In the genomic region with DNA sequence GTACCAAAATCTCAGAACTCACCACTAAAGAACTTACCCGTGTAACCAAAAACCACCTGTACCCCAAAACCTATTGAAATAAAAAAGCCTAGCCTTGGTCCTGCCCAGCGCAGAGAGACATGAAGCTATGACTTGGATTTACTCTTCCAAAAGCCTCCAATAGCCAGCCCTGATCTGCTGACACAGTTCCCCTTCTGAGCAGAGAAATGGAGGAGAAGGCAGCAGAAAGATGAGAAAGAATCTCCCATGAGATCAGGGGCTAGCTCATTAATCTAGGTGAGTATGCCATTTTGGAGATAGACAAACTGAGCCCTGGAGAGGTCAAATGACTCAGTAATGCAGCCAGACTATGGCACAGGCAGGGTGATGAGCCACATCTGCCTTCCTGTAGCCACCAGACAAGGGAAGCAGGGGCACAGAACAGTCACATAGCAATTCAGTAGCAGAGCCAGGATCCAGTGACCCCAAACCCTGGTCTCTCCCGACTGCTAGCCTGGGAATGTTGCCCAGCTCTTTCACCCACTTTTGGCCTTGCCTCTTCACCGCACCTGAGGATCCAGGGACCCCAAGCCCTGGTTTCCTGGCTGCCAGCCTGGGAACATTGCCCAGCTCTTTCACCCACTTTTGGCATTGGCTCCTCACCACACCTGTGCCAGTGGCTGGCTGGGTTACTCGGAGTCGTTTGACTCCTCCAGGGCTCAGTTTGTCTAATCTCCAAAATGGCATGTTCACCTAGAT, we compare ENCODE assay signal across 1 cellular context.
TF ChIP-seq lines count a peak whose summit lies in the region.

No MANE protein-coding gene starts in this region.

TF ChIP-seq in K562, 482 proteins besides CTCF, POLR2A, EP300 and RAD21:
- TF ChIP-seq, protein P1, sequence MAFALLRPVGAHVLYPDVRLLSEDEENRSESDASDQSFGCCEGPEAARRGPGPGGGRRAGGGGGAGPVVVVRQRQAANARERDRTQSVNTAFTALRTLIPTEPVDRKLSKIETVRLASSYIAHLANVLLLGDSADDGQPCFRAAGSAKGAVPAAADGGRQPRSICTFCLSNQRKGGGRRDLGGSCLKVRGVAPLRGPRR (CRISPR knock-in tag; IDR thresholded peaks at IDR 0.05) = no peak
- TF ChIP-seq ESRRA (IDR thresholded peaks at IDR 0.05; ENCODE audit: borderline replicate concordance, low read depth) (peak; percentile 50; the same call in 1 of the 2 replicates), CCAR2 (IDR thresholded peaks at IDR 0.05; ENCODE audit: low read depth, low read length) (no peak)
- TF ChIP-seq, protein P2, sequence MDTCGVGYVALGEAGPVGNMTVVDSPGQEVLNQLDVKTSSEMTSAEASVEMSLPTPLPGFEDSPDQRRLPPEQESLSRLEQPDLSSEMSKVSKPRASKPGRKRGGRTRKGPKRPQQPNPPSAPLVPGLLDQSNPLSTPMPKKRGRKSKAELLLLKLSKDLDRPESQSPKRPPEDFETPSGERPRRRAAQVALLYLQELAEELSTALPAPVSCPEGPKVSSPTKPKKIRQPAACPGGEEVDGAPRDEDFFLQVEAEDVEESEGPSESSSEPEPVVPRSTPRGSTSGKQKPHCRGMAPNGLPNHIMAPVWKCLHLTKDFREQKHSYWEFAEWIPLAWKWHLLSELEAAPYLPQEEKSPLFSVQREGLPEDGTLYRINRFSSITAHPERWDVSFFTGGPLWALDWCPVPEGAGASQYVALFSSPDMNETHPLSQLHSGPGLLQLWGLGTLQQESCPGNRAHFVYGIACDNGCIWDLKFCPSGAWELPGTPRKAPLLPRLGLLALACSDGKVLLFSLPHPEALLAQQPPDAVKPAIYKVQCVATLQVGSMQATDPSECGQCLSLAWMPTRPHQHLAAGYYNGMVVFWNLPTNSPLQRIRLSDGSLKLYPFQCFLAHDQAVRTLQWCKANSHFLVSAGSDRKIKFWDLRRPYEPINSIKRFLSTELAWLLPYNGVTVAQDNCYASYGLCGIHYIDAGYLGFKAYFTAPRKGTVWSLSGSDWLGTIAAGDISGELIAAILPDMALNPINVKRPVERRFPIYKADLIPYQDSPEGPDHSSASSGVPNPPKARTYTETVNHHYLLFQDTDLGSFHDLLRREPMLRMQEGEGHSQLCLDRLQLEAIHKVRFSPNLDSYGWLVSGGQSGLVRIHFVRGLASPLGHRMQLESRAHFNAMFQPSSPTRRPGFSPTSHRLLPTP (IDR thresholded peaks at IDR 0.05; ENCODE audit: borderline replicate concordance, extremely low read depth, insufficient read length) = no peak
